Comparison of ENCODE assay signal across 25 cellular contexts in genomic region chr1:53620620-53620957, GRCh38.
DNase-seq lines count a peak whose midpoint lies in the region; ATAC-seq and TF ChIP-seq lines count a peak whose summit lies in the region.
"Had no signal": no experiment of that assay in that cellular context is flagged by ENCODE, and none has a peak within 500 bp of the region (broad histone marks: within the 10 kb centered on the region; RNA-seq: fewer than 3 reads in every experiment).

No MANE protein-coding gene starts in this region.

- no peak for TF ChIP-seq POLR2A in GM18505 (IDR thresholded peaks at IDR 0.05; ENCODE audit: borderline replicate concordance, extremely low read depth, insufficient read depth, insufficient read length)
- no peak for TF ChIP-seq POLR2A in stomach (IDR thresholded peaks at IDR 0.05)

- no peak for ATAC-seq in GM18505 (IDR thresholded peaks at IDR 0.05; ENCODE audit: unreplicated experiment)
- ATAC-seq: stimulated activated naive CD8-positive, alpha-beta T cell treated with anti-CD3 and anti-CD28 coated beads, Interleukin-15, amount 100 ng/mL, for 72 hours had no signal

- no peaks in the 10 kb centered on the region for H3K36me3 ChIP-seq in stomach
- H3K36me3 ChIP-seq: adrenal gland, right atrium auricular region, SJCRH30 had no signal

- TF ChIP-seq CTCF in stomach (IDR thresholded peaks at IDR 0.05) = no peak

- intact Hi-C loops in stomach (cut with DNase I; ENCODE audit: low total_unique reads) = no loop called here

- no peak for TF ChIP-seq EP300 in stomach (IDR thresholded peaks at IDR 0.05)

- H3K27ac ChIP-seq in temporal lobe (ENCODE audit: low read depth, low read length) (peak overlapping the region; percentile 71), stomach (peak overlapping the region in 2 of 5 donors; percentile 20 to 47)
- H3K27ac ChIP-seq: adrenal gland, brain microvascular endothelial cell, C4-2B, right atrium auricular region, SJCRH30 had no signal

- H3K4me1 ChIP-seq in stomach = peaks cover 0 to 5% (median 0%) of the 10 kb centered on the region in 4 donors
- H3K4me1 ChIP-seq: right atrium auricular region, SJCRH30 had no signal

- peak; percentile 1 for DNase-seq in activated CD4-positive, alpha-beta T cell treated with anti-CD3 and anti-CD28 coated beads for 1 hour
- no peak for DNase-seq in activated CD4-positive, alpha-beta T cell treated with anti-CD3 and anti-CD28 coated beads for 48 hours
- DNase-seq in cerebellar cortex (ENCODE audit: low spot score) = peak; percentile 4
- peak; percentile 88 for DNase-seq in mesenteric fat pad (ENCODE audit: low spot score)
- no peak for DNase-seq in GDM1 (lab: John Stamatoyannopoulos, UW)
- no peak for DNase-seq in stomach
- DNase-seq: 8988T; activated CD4-positive, alpha-beta T cell treated with anti-CD3 and anti-CD28 coated beads, Interleukin-2, amount 10 ng/mL, durations not matched to agents 24 days and 14 days; activated naive CD4-positive, alpha-beta T cell treated with Interleukin-2 at 50 U/mL for 16 hours; brain microvascular endothelial cell; COR-L47; NCI-H1105; NCI-H187; RPMI8226; SJCRH30; stimulated activated CD4-positive, alpha-beta T cell treated with anti-CD3 and anti-CD28 coated beads, Interleukin-1b, Interleukin-23, amount 100 ng/mL, for 48 hours; stimulated activated naive CD8-positive, alpha-beta T cell treated with anti-CD3 and anti-CD28 coated beads, Interleukin-15, amount 100 ng/mL, for 72 hours; SW 1271; T-helper 9 cell; trophoblast cell had no signal

- 49 to 63% (median 61%) methylated on average over 8 of the region's 8 CpGs for whole genome bisulfite sequencing in stomach, 5 donors

- H3K4me3 ChIP-seq in stomach = no peak overlapping the region
- H3K4me3 ChIP-seq: adrenal gland, right atrium auricular region, SJCRH30 had no signal

- no peaks in the 10 kb centered on the region for H3K9me3 ChIP-seq in stomach
- H3K9me3 ChIP-seq: adrenal gland, SJCRH30 had no signal

- H3K27me3 ChIP-seq in stomach = no peaks in the 10 kb centered on the region
- H3K27me3 ChIP-seq: adrenal gland, brain microvascular endothelial cell, right atrium auricular region had no signal

Comparison
In these comparisons a context has a peak if more than half of its experiments do, and no peak if none do; other contexts are left out.
1. DNase-seq: peak in activated CD4-positive, alpha-beta T cell treated with anti-CD3 and anti-CD28 coated beads for 1 hour (single experiment), cerebellar cortex (single experiment) and mesenteric fat pad (single experiment); none in activated CD4-positive, alpha-beta T cell treated with anti-CD3 and anti-CD28 coated beads for 48 hours (single experiment), GDM1 (single experiment) and stomach (single experiment).